ENCODE assay signal across 9 cellular contexts in genomic region chr11:101129203-101129943, GRCh38. TPM values are rescaled to one million over a fixed set of nuclear protein-coding genes. Genes with fewer than 3 reads are reported as not detected.
DNase-seq lines count a peak whose midpoint lies in the region; ATAC-seq and TF ChIP-seq lines count a peak whose summit lies in the region.
"Had no signal": no experiment of that assay in that cellular context is flagged by ENCODE, and none has a peak within 500 bp of the region (broad histone marks: within the 10 kb centered on the region; RNA-seq: fewer than 3 reads in every experiment).

Gene PGR (minus strand): TSS chr11:101129813. CDS start chr11:101129070, 743 bp downstream.

- TF ChIP-seq CTCF in body of pancreas (IDR thresholded peaks at IDR 0.05) (no peak), left lung (IDR thresholded peaks at IDR 0.05) (no peak), GM13976 (IDR thresholded peaks at IDR 0.05; ENCODE audit: borderline replicate concordance, control extremely low read depth, extremely low read depth, insufficient read depth, missing control alignments) (no peak)

- H3K27me3 ChIP-seq in HUES64 (ENCODE audit: insufficient read depth, low read length) (peaks cover 82% of the 10 kb centered on the region), body of pancreas (peaks cover 0 to 19% of the 10 kb centered on the region in 2 donors), left lung (peaks cover 39 to 67% of the 10 kb centered on the region in 2 donors), stomach smooth muscle (ENCODE audit: control insufficient read depth in 1 of 2, insufficient read depth in 2 of 2, low read length in 2 of 2) (peaks cover 0 to 6% of the 10 kb centered on the region in 2 donors)
- peaks cover 21% of the 10 kb centered on the region for H3K27me3 ChIP-seq in effector memory CD4-positive, alpha-beta T cell (replicated peaks; ENCODE audit: control insufficient read depth, insufficient read depth, low read length, poor library complexity, severe bottlenecking)

- intact Hi-C loops in body of pancreas (cut with DNase I): no loop called here
- intact Hi-C loops in left lung (cut with DNase I): no loop called here

- H3K9me3 ChIP-seq in HUES64 (ENCODE audit: insufficient read depth, low read depth, low read length) (no peaks in the 10 kb centered on the region), body of pancreas (no peaks in the 10 kb centered on the region), left lung (no peaks in the 10 kb centered on the region), stomach smooth muscle (ENCODE audit: control insufficient read depth in 2 of 2, low read length in 2 of 2) (no peaks in the 10 kb centered on the region)
- no peaks in the 10 kb centered on the region for H3K9me3 ChIP-seq in effector memory CD4-positive, alpha-beta T cell (ENCODE audit: control insufficient read depth, low read length)
- H3K9me3 ChIP-seq: SJSA1 had no signal

- DNase-seq in body of pancreas (peak; percentile 13 to 51 (median 28)), left lung (peak in 1 of 2 donors; percentile 61), GM13976 (ENCODE audit: low spot score) (no peak), T-helper 1 cell (no peak)
- no peak for DNase-seq in effector CD8-positive, alpha-beta T cell (lab: John Stamatoyannopoulos, UW)
- DNase-seq in effector memory CD4-positive, alpha-beta T cell: no peak

- H3K36me3 ChIP-seq in HUES64 (ENCODE audit: insufficient read depth, low read length) (no peaks in the 10 kb centered on the region), body of pancreas (replicated peaks in 1 of 2; ENCODE audit: insufficient read depth in 1 of 2, low read depth in 2 of 2) (no peaks in the 10 kb centered on the region), left lung (no peaks in the 10 kb centered on the region), stomach smooth muscle (ENCODE audit: control insufficient read depth in 2 of 2, insufficient read depth in 2 of 2, low read length in 2 of 2) (peaks cover 0 to 3% of the 10 kb centered on the region in 2 donors)
- H3K36me3 ChIP-seq in effector memory CD4-positive, alpha-beta T cell (ENCODE audit: control insufficient read depth, insufficient read depth, low read length): no peaks in the 10 kb centered on the region
- H3K36me3 ChIP-seq: SJSA1 had no signal

- H3K9ac ChIP-seq in HUES64 (ENCODE audit: low read depth, low read length) (no peak within 1 kb of the TSS), stomach smooth muscle (ENCODE audit: low read length in 2 of 2) (peak within 1 kb of the TSS in 1 of 2 donors; percentile 87)

- peaks cover 10% of the 10 kb centered on the region; the same call in 1 of the 2 replicates for H3K4me1 ChIP-seq in HUES64 (ENCODE audit: insufficient read depth, low read length)
- peaks cover 31% of the 10 kb centered on the region for H3K4me1 ChIP-seq in body of pancreas
- peaks cover 0 to 7% of the 10 kb centered on the region in 2 donors for H3K4me1 ChIP-seq in left lung
- H3K4me1 ChIP-seq in stomach smooth muscle (ENCODE audit: control insufficient read depth, insufficient read depth, low read length): peaks cover 9% of the 10 kb centered on the region
- H3K4me1 ChIP-seq in effector memory CD4-positive, alpha-beta T cell (ENCODE audit: control insufficient read depth, insufficient read depth, low read length, poor library complexity, severe bottlenecking): no peaks in the 10 kb centered on the region

- in situ Hi-C loops in GM13976 (cut with MboI; ENCODE audit: low sequenced_read_pairs, unreplicated experiment): no loop called here

- no peak within 1 kb of the TSS for H3K27ac ChIP-seq in HUES64 (ENCODE audit: low read depth, low read length)
- H3K27ac ChIP-seq in body of pancreas: no peak within 1 kb of the TSS
- H3K27ac ChIP-seq in left lung: no peak within 1 kb of the TSS
- no peak within 1 kb of the TSS for H3K27ac ChIP-seq in stomach smooth muscle (ENCODE audit: low read length)
- H3K27ac ChIP-seq in effector memory CD4-positive, alpha-beta T cell (ENCODE audit: insufficient read depth, low read length, poor library complexity, severe bottlenecking): no peak within 1 kb of the TSS
- H3K27ac ChIP-seq: SJSA1 had no signal

- ATAC-seq in body of pancreas: peak; percentile 21
- ATAC-seq in left lung: peak; percentile 65

- H3K4me3 ChIP-seq in HUES64 (ENCODE audit: low read length) (peak within 1 kb of the TSS; percentile 63), body of pancreas (no peak within 1 kb of the TSS), left lung (peak within 1 kb of the TSS; percentile 37 to 43), stomach smooth muscle (ENCODE audit: low read length in 2 of 2) (peak within 1 kb of the TSS; percentile 75 to 89)
- H3K4me3 ChIP-seq in effector memory CD4-positive, alpha-beta T cell (ENCODE audit: insufficient read depth, low read depth, low read length, poor library complexity, severe bottlenecking): no peak within 1 kb of the TSS
- H3K4me3 ChIP-seq: SJSA1 had no signal

- 1% methylated on average over 38 of the region's 38 CpGs for WGBS in HUES64
- WGBS in body of pancreas, 2 donors: 1 to 2% methylated on average over 22 to 38 of the region's 38 CpGs

- TF ChIP-seq POLR2A in body of pancreas (IDR thresholded peaks at IDR 0.05): no peak

RNA-seq across cellular contexts. Expression of gene PGR, which starts in this region (rescaled TPM):
- 0.10 TPM for polyA plus RNA-seq in HUES64 (2013, experiment 1 of 2)
- polyA plus RNA-seq in HUES64 (2013, experiment 2 of 2): 0.13 TPM
- total RNA-seq in body of pancreas: 1 to 10 TPM; 1.6 to 2.3 TPM
- total RNA-seq in left lung: 1 to 10 TPM; 2.0 to 2.2 TPM
- total RNA-seq: SJSA1 had no signal

Comparison
In these comparisons a context has a peak if more than half of its experiments do, and no peak if none do; other contexts are left out.
1. H3K4me3 ChIP-seq: peak in HUES64 (single experiment), left lung (2 of 2) and stomach smooth muscle (2 of 2); none in body of pancreas (0 of 2) and effector memory CD4-positive, alpha-beta T cell (single experiment).
2. DNase-seq: peak in body of pancreas (4 of 4); none in effector CD8-positive, alpha-beta T cell (single experiment), GM13976 (single experiment), T-helper 1 cell (0 of 5) and effector memory CD4-positive, alpha-beta T cell (0 of 3).